Comparison of ENCODE assay signal across 1 cellular context in genomic region chr20:49915380-49916145, GRCh38.
TF ChIP-seq lines count a peak whose summit lies in the region.

SPATA2 (minus strand) TSS chr20:49915529; CDS start chr20:49908490, 7,039 bp downstream.

TF ChIP-seq in K562, 482 proteins besides CTCF, POLR2A, EP300 and RAD21 (continued from another document and continues in another):
- TF ChIP-seq RREB1 (CRISPR knock-in tag; IDR thresholded peaks at IDR 0.05) (0 out of 2 replicates have a peak, but pooled peaks have one; percentile 4), ZNF584 (CRISPR knock-in tag; IDR thresholded peaks at IDR 0.05; ENCODE audit: low read depth) (0 out of 2 replicates have a peak, but pooled peaks have one; percentile 3), RBFOX2 (IDR thresholded peaks at IDR 0.05; ENCODE audit: low read depth, low read length) (peak; percentile 93), SIN3B (IDR thresholded peaks at IDR 0.05; ENCODE audit: low read depth) (peak; percentile 87), PHF20 (IDR thresholded peaks at IDR 0.05; ENCODE audit: partially characterized antibody) (peak; percentile 88), MEF2A (IDR thresholded peaks at IDR 0.05; ENCODE audit: control insufficient read depth, low read depth, low read length) (peak; percentile 66; the same call in 1 of the 2 replicates), CREM (IDR thresholded peaks at IDR 0.05; ENCODE audit: low read depth) (peak; percentile 97), EHMT2 (IDR thresholded peaks at IDR 0.05) (peak; percentile 61; the same call in 1 of the 2 replicates), FUS (optimal IDR thresholded peaks at IDR 0.05; ENCODE audit: low read depth, low read length) (no peak), KDM1A (IDR thresholded peaks at IDR 0.05) (peak; percentile 97 to 98), MCM3 (IDR thresholded peaks at IDR 0.05) (no peak), PRDM10 (IDR thresholded peaks at IDR 0.05; ENCODE audit: partially characterized antibody) (peak; percentile 3), ZBTB11 (CRISPR knock-in tag; IDR thresholded peaks at IDR 0.05) (peak in 1 of 3 experiments; percentile 87; a peak in 5 of 6 replicates), ZNF518B (CRISPR knock-in tag; IDR thresholded peaks at IDR 0.05) (no peak), MEF2D (tag; conservative IDR thresholded peaks at IDR 0.05; ENCODE audit: low read depth) (peak; percentile 90), CREB5 (CRISPR knock-in tag; IDR thresholded peaks at IDR 0.05) (no peak), E2F8 (IDR thresholded peaks at IDR 0.05; ENCODE audit: low read depth, partially characterized antibody) (peak; percentile 96), HMG20A (CRISPR knock-in tag; conservative IDR thresholded peaks at IDR 0.05) (no peak), SLC30A9 (CRISPR knock-in tag; IDR thresholded peaks at IDR 0.05) (no peak), ZNF57 (CRISPR knock-in tag; IDR thresholded peaks at IDR 0.05) (no peak), MAFG (tag; conservative IDR thresholded peaks at IDR 0.05) (peak; percentile 59), MYC (IDR thresholded peaks at IDR 0.05; ENCODE audit: low read depth, low read length) (no peak), MYC (CRISPR knock-in tag; IDR thresholded peaks at IDR 0.05; ENCODE audit: borderline replicate concordance, low read depth) (peak; percentile 49; the same call in 1 of the 2 replicates), ZBTB2 (IDR thresholded peaks at IDR 0.05) (no peak; the same call in 1 of the 2 replicates), CHCHD3 (CRISPR knock-in tag; IDR thresholded peaks at IDR 0.05) (no peak), CXXC5 (CRISPR knock-in tag; IDR thresholded peaks at IDR 0.05) (peak; percentile 78), CBX1 (IDR thresholded peaks at IDR 0.05; ENCODE audit: low read depth) (peak; percentile 88; the same call in 1 of the 2 replicates), HNRNPK (IDR thresholded peaks at IDR 0.05; ENCODE audit: low read depth, low read length, poor library complexity, severe bottlenecking) (no peak), L3MBTL2 (IDR thresholded peaks at IDR 0.05) (no peak), SRSF1 (IDR thresholded peaks at IDR 0.05; ENCODE audit: low read depth, low read length) (no peak), TEAD2 (tag; IDR thresholded peaks at IDR 0.05) (no peak), SRSF9 (IDR thresholded peaks at IDR 0.05; ENCODE audit: borderline replicate concordance, low read depth, low read length) (no peak), PCBP1 (IDR thresholded peaks at IDR 0.05; ENCODE audit: low read depth, low read length, poor library complexity, severe bottlenecking) (peak; percentile 71), ELF4 (CRISPR knock-in tag; IDR thresholded peaks at IDR 0.05) (0 out of 2 replicates have a peak, but pooled peaks have one; percentile 25), CEBPG (CRISPR knock-in tag; IDR thresholded peaks at IDR 0.05) (peak; percentile 87), CEBPG (tag; conservative IDR thresholded peaks at IDR 0.05 in 1 of 2, IDR thresholded peaks at IDR 0.05 in 1 of 2) (peak; percentile 27 to 76; a peak in 3 of 4 replicates), ZNF217 (CRISPR knock-in tag; IDR thresholded peaks at IDR 0.05) (no peak), BACH1 (tag; IDR thresholded peaks at IDR 0.05) (no peak; the same call in 1 of the 2 replicates), DDX20 (tag; IDR thresholded peaks at IDR 0.05; ENCODE audit: low read depth) (no peak)
